Comparison of ENCODE assay signal across 1 cellular context in genomic region chr6:152983637-152984386, GRCh38.
TF ChIP-seq lines count a peak whose summit lies in the region.

No MANE protein-coding gene starts in this region.

TF ChIP-seq in K562, 482 proteins besides CTCF, POLR2A, EP300 and RAD21 (continued from another document and continues in another):
- TF ChIP-seq PATZ1 (CRISPR knock-in tag; IDR thresholded peaks at IDR 0.05; ENCODE audit: borderline replicate concordance) (no peak), HMGXB4 (CRISPR knock-in tag; IDR thresholded peaks at IDR 0.05) (peak; percentile 70), HDAC2 (IDR thresholded peaks at IDR 0.05) (0 out of 2 replicates have a peak, but pooled peaks have one; percentile 11), FOXK2 (conservative IDR thresholded peaks at IDR 0.05 in 1 of 2, IDR thresholded peaks at IDR 0.05 in 1 of 2; ENCODE audit: low read depth in 2 of 2) (peak in 1 of 2 experiments; percentile 32; a peak in 1 of 4 replicates), CREB1 (IDR thresholded peaks at IDR 0.05) (peak; percentile 48; the same call in 1 of the 2 replicates), CREB1 (CRISPR knock-in tag; IDR thresholded peaks at IDR 0.05) (no peak), ATF7 (IDR thresholded peaks at IDR 0.05) (peak; percentile 64; the same call in 1 of the 2 replicates), POLR2AphosphoS5 (IDR thresholded peaks at IDR 0.05; ENCODE audit: control insufficient read depth, insufficient read depth, low read depth, low read length) (peak; percentile 67; the same call in 1 of the 2 replicates), ZNF75A (CRISPR knock-in tag; IDR thresholded peaks at IDR 0.05) (no peak), ZBTB7A (IDR thresholded peaks at IDR 0.05; ENCODE audit: borderline replicate concordance, control insufficient read depth, low read depth, low read length) (peak; percentile 51; the same call in 1 of the 2 replicates), ETS1 (conservative IDR thresholded peaks at IDR 0.05; ENCODE audit: control insufficient read depth, low read depth, low read length) (peak; percentile 35; the same call in 1 of the 2 replicates), NUFIP1 (IDR thresholded peaks at IDR 0.05; ENCODE audit: partially characterized antibody) (peak; percentile 71), RCOR1 (IDR thresholded peaks at IDR 0.05; ENCODE audit: borderline replicate concordance in 1 of 2, low read depth in 2 of 2, low read length in 2 of 2) (peak in 1 of 2 experiments; percentile 60; a peak in 1 of 4 replicates), NFE2 (IDR thresholded peaks at IDR 0.05; ENCODE audit: low read depth) (0 out of 2 replicates have a peak, but pooled peaks have one; percentile 12), ATF4 (CRISPR knock-in tag; IDR thresholded peaks at IDR 0.05) (no peak), RHOXF2B (CRISPR knock-in tag; conservative IDR thresholded peaks at IDR 0.05) (no peak), MLLT1 (IDR thresholded peaks at IDR 0.05) (peak; percentile 53 to 72; a peak in 1 of 4 replicates), ZNF384 (IDR thresholded peaks at IDR 0.05; ENCODE audit: low read depth, low read length) (peak; percentile 59; the same call in 1 of the 2 replicates), TRIM28 (IDR thresholded peaks at IDR 0.05) (peak; percentile 26; the same call in 1 of the 2 replicates), ZBTB8A (IDR thresholded peaks at IDR 0.05; ENCODE audit: partially characterized antibody) (no peak), TAF7 (tag; IDR thresholded peaks at IDR 0.05) (no peak), POLR2AphosphoS2 (IDR thresholded peaks at IDR 0.05; ENCODE audit: low read length) (0 out of 2 replicates have a peak, but pooled peaks have one; percentile 33), TFE3 (CRISPR knock-in tag; IDR thresholded peaks at IDR 0.05) (no peak), TOE1 (IDR thresholded peaks at IDR 0.05; ENCODE audit: borderline replicate concordance) (peak; percentile 40; the same call in 1 of the 2 replicates), TOE1 (CRISPR knock-in tag; IDR thresholded peaks at IDR 0.05; ENCODE audit: borderline replicate concordance, low read depth) (no peak), RBM17 (IDR thresholded peaks at IDR 0.05; ENCODE audit: borderline replicate concordance, low read depth, low read length) (no peak), PURB (CRISPR knock-in tag; IDR thresholded peaks at IDR 0.05; ENCODE audit: low read depth) (no peak), NFXL1 (CRISPR knock-in tag; IDR thresholded peaks at IDR 0.05) (0 out of 2 replicates have a peak, but pooled peaks have one; percentile 31), ZNF436 (CRISPR knock-in tag; IDR thresholded peaks at IDR 0.05) (no peak), ZNF592 (IDR thresholded peaks at IDR 0.05) (peak; percentile 54; the same call in 1 of the 2 replicates), JUND (IDR thresholded peaks at IDR 0.05; ENCODE audit: borderline replicate concordance, low read depth, low read length) (peak; percentile 92), JUND (tag; IDR thresholded peaks at IDR 0.05; ENCODE audit: borderline replicate concordance, low read depth, low read length) (peak; percentile 79; the same call in 2 of the 3 replicates), LCOR (CRISPR knock-in tag; IDR thresholded peaks at IDR 0.05) (peak; percentile 89), ZFPM2 (CRISPR knock-in tag; IDR thresholded peaks at IDR 0.05) (no peak), RBBP5 (IDR thresholded peaks at IDR 0.05; ENCODE audit: borderline replicate concordance, insufficient read depth, low read length, poor library complexity, severe bottlenecking) (peak; percentile 78), MTA1 (IDR thresholded peaks at IDR 0.05; ENCODE audit: borderline replicate concordance) (no peak), SAFB (IDR thresholded peaks at IDR 0.05; ENCODE audit: borderline replicate concordance, low read depth, low read length) (no peak), STAT5B (CRISPR knock-in tag; IDR thresholded peaks at IDR 0.05) (no peak), CXXC5 (CRISPR knock-in tag; IDR thresholded peaks at IDR 0.05) (no peak), ZBTB34 (CRISPR knock-in tag; IDR thresholded peaks at IDR 0.05) (no peak), BRD9 (IDR thresholded peaks at IDR 0.05; ENCODE audit: low read depth, partially characterized antibody) (peak; percentile 32), ZBTB2 (IDR thresholded peaks at IDR 0.05) (peak; percentile 98; the same call in 1 of the 2 replicates), HEY1 (CRISPR knock-in tag; IDR thresholded peaks at IDR 0.05; ENCODE audit: borderline replicate concordance) (0 out of 2 replicates have a peak, but pooled peaks have one; percentile 36), KLF6 (CRISPR knock-in tag; IDR thresholded peaks at IDR 0.05; ENCODE audit: borderline replicate concordance) (no peak), VEZF1 (CRISPR knock-in tag; IDR thresholded peaks at IDR 0.05) (peak; percentile 86)
